Comparison of ENCODE assay signal across 19 cellular contexts in genomic region chr16:59108374-59108773, GRCh38.
"Had no signal": no experiment of that assay in that cellular context is flagged by ENCODE, and none has a peak within 500 bp of the region (broad histone marks: within the 10 kb centered on the region; RNA-seq: fewer than 3 reads in every experiment).

No MANE protein-coding gene starts in this region.

- ATAC-seq: effector memory CD8-positive, alpha-beta T cell; foreskin keratinocyte; left cardiac atrium; lower lobe of right lung; natural killer cell; pancreas; right lobe of liver; stimulated activated memory B cell treated with anti-CD40 and anti-IgM and Interleukin-4, amounts not matched to agents 10 μg/mL and 1 μg/mL and 100 μg/mL, for 72 hours; upper lobe of right lung had no signal

- H3K4me3 ChIP-seq: esophagus squamous epithelium, hepatocyte, left ventricle myocardium inferior, lower lobe of right lung, neural progenitor cell, pancreas, prostate gland, right lobe of liver, tibial artery, upper lobe of right lung, vagina had no signal

- DNase-seq: effector memory CD8-positive, alpha-beta T cell; esophagus squamous epithelium; foreskin keratinocyte; kidney; left cardiac atrium; left ventricle myocardium inferior; lower lobe of right lung; natural killer cell; nucleus accumbens; pancreas; right lobe of liver; stimulated activated CD4-positive, alpha-beta T cell treated with anti-CD3 and anti-CD28 coated beads, Interleukin-4, amount 100 ng/mL, for 24 hours; tibial artery; upper lobe of right lung had no signal
